In genomic region chr4:168839758-168840385, GRCh38 we compare ENCODE assay signal across 11 cellular contexts.
A peak's percentile ranks its signal among the peaks of the same experiment; 100 is the strongest.
DNase-seq lines count a peak whose midpoint lies in the region; ATAC-seq, FAIRE-seq and TF ChIP-seq lines count a peak whose summit lies in the region.
"Had no signal": no experiment of that assay in that cellular context is flagged by ENCODE, and none has a peak within 500 bp of the region (broad histone marks: within the 10 kb centered on the region; RNA-seq: fewer than 3 reads in every experiment).

No MANE protein-coding gene starts in this region.

- no peak for FAIRE-seq in astrocyte (lab: Jason Lieb, UNC)

- H3K27ac ChIP-seq in astrocyte (ENCODE audit: low read depth, low read length), result no peak overlapping the region
- peak overlapping the region; percentile 77 for H3K27ac ChIP-seq in muscle layer of duodenum (ENCODE audit: low read length)
- H3K27ac ChIP-seq in thyroid gland, result peak overlapping the region in 2 of 3 donors; percentile 29 to 57
- H3K27ac ChIP-seq in CD8-positive, alpha-beta T cell (ENCODE audit: low read depth, low read length), result no peak overlapping the region
- H3K27ac ChIP-seq: neutrophil had no signal

- H3K27me3 ChIP-seq in astrocyte (ENCODE audit: insufficient read depth, low read length) (no peaks in the 10 kb centered on the region), muscle layer of duodenum (ENCODE audit: low read depth, low read length) (no peaks in the 10 kb centered on the region), thyroid gland (no peaks in the 10 kb centered on the region)
- H3K27me3 ChIP-seq in CD8-positive, alpha-beta T cell (ENCODE audit: insufficient read depth, low read length), result no peaks in the 10 kb centered on the region

- POLR2A ChIA-PET in CD8-positive, alpha-beta T cell (lab: Charles Lee), result interaction anchor here (0.7 kb wide), 1 partner anchor 9 kb away, joined by 3 read pairs; no protein-coding TSS in a partner anchor

- peaks cover 22% of the 10 kb centered on the region for H3K36me3 Mint-ChIP-seq in astrocyte (ENCODE audit: low read depth, unreplicated experiment)
- no peaks in the 10 kb centered on the region for H3K36me3 Mint-ChIP-seq in CD8-positive, alpha-beta T cell

- DNase-seq in astrocyte (ENCODE audit: low read depth), result no peak
- peak; percentile 43 for DNase-seq in fibroblast of the aortic adventitia (ENCODE audit: low read depth)
- no peak for DNase-seq in thyroid gland
- DNase-seq in cerebellar cortex (ENCODE audit: low spot score), result no peak
- DNase-seq in SIG-M5 treated with dmso at 0.1 percent for 504 hours (lab: John Stamatoyannopoulos, UW; ENCODE audit: unreplicated experiment), result no peak
- DNase-seq in stimulated activated naive CD4-positive, alpha-beta T cell treated with Interleukin-2 at 50 U/mL for 16 hours (lab: John Stamatoyannopoulos, UW), result no peak
- DNase-seq in CD8-positive, alpha-beta T cell, result no peak
- DNase-seq: activated CD8-positive, alpha-beta memory T cell treated with anti-CD3 and anti-CD28 coated beads, Interleukin-2, amount 50 U/mL, for 4 hours had no signal

- peaks cover 99% of the 10 kb centered on the region for H3K79me2 ChIP-seq in astrocyte (ENCODE audit: insufficient read depth, low read length)

- H3K27me3 Mint-ChIP-seq in astrocyte (ENCODE audit: low read depth, unreplicated experiment), result no peaks in the 10 kb centered on the region
- H3K27me3 Mint-ChIP-seq in CD8-positive, alpha-beta T cell (ENCODE audit: low read depth), result peaks cover 28% of the 10 kb centered on the region

- H3K36me3 ChIP-seq in astrocyte (ENCODE audit: insufficient read depth, low read length) (peaks cover 31% of the 10 kb centered on the region), muscle layer of duodenum (ENCODE audit: control insufficient read depth in 1 of 2, insufficient read depth in 2 of 2, low read length in 2 of 2) (peaks cover 3 to 12% of the 10 kb centered on the region in 2 donors), thyroid gland (no peaks in the 10 kb centered on the region)
- no peaks in the 10 kb centered on the region for H3K36me3 ChIP-seq in CD8-positive, alpha-beta T cell (ENCODE audit: insufficient read depth, low read length)
- H3K36me3 ChIP-seq: neutrophil had no signal

- no peaks in the 10 kb centered on the region for H3K9me3 Mint-ChIP-seq in astrocyte (ENCODE audit: unreplicated experiment)
- no peaks in the 10 kb centered on the region for H3K9me3 Mint-ChIP-seq in CD8-positive, alpha-beta T cell
- H3K9me3 Mint-ChIP-seq: stimulated activated naive CD8-positive, alpha-beta T cell treated with anti-CD3 and anti-CD28 coated beads, Interleukin-15, Interleukin-2, amounts not matched to agents 100 ng/mL and 50 ng/mL, for 24 hours had no signal

- intact Hi-C loops in thyroid gland (cut with DNase I), result loop anchor here (10.0 kb wide), 1 partner anchor 125 kb away; no protein-coding TSS in a partner anchor
- intact Hi-C loops in CD8-positive, alpha-beta T cell (cut with DNase I, micrococcal nuclease), result no loop called here

- no peak overlapping the region for H3K4me2 ChIP-seq in astrocyte (ENCODE audit: low read length)

- no peak for TF ChIP-seq POLR2A in thyroid gland (IDR thresholded peaks at IDR 0.05)

- H3K4me1 Mint-ChIP-seq in astrocyte (ENCODE audit: low read depth, unreplicated experiment), result peaks cover 74% of the 10 kb centered on the region
- H3K4me1 Mint-ChIP-seq in CD8-positive, alpha-beta T cell (ENCODE audit: low read depth), result no peaks in the 10 kb centered on the region

- no peak overlapping the region for H3K4me3 ChIP-seq in astrocyte (ENCODE audit: insufficient read depth, low read depth, low read length)
- no peak overlapping the region for H3K4me3 ChIP-seq in fibroblast of the aortic adventitia (ENCODE audit: low read depth, low read length)
- no peak overlapping the region for H3K4me3 ChIP-seq in muscle layer of duodenum (ENCODE audit: low read depth in 1 of 2, low read length in 2 of 2)
- H3K4me3 ChIP-seq in thyroid gland (replicated peaks in 1 of 3), result no peak overlapping the region
- no peak overlapping the region for H3K4me3 ChIP-seq in CD8-positive, alpha-beta T cell (ENCODE audit: low read depth, low read length)

- 72 to 75% methylated on average over 3 of the region's 3 CpGs for WGBS in thyroid gland, 2 donors

- H3K9ac ChIP-seq in astrocyte (ENCODE audit: low read length), result no peak overlapping the region

- H2AFZ ChIP-seq in astrocyte (ENCODE audit: low read depth, low read length), result no peak overlapping the region

- H4K20me1 ChIP-seq in astrocyte (ENCODE audit: insufficient read depth, low read length), result peaks cover 100% of the 10 kb centered on the region

- no peak overlapping the region for H3K4me3 Mint-ChIP-seq in astrocyte (ENCODE audit: unreplicated experiment)
- no peak overlapping the region for H3K4me3 Mint-ChIP-seq in CD8-positive, alpha-beta T cell
- H3K4me3 Mint-ChIP-seq: stimulated activated naive CD8-positive, alpha-beta T cell treated with anti-CD3 and anti-CD28 coated beads, Interleukin-15, Interleukin-2, amounts not matched to agents 100 ng/mL and 50 ng/mL, for 24 hours had no signal

- ATAC-seq in CD8-positive, alpha-beta T cell, result no peak

- H3K4me1 ChIP-seq in astrocyte (ENCODE audit: insufficient read depth, low read length) (peaks cover 44% of the 10 kb centered on the region), muscle layer of duodenum (ENCODE audit: control insufficient read depth in 1 of 2, insufficient read depth in 2 of 2, low read length in 2 of 2) (peaks cover 10 to 62% of the 10 kb centered on the region in 2 donors), thyroid gland (peaks cover 2 to 18% of the 10 kb centered on the region in 2 donors)
- no peaks in the 10 kb centered on the region for H3K4me1 ChIP-seq in CD8-positive, alpha-beta T cell (ENCODE audit: insufficient read depth, low read length)

- CTCF ChIA-PET in CD8-positive, alpha-beta T cell (lab: Charles Lee), result no interaction called here

- no peak for TF ChIP-seq CTCF in astrocyte (IDR thresholded peaks at IDR 0.05; ENCODE audit: insufficient read depth, low read depth, low read length)
- TF ChIP-seq CTCF in fibroblast of the aortic adventitia (IDR thresholded peaks at IDR 0.05; ENCODE audit: insufficient read depth, low read length), result no peak
- no peak for TF ChIP-seq CTCF in thyroid gland (IDR thresholded peaks at IDR 0.05)
- TF ChIP-seq CTCF in CD8-positive, alpha-beta T cell (IDR thresholded peaks at IDR 0.05), result no peak

- peak overlapping the region; percentile 11 for H3K27ac Mint-ChIP-seq in astrocyte (ENCODE audit: unreplicated experiment)
- no peak overlapping the region for H3K27ac Mint-ChIP-seq in CD8-positive, alpha-beta T cell
- H3K27ac Mint-ChIP-seq: stimulated activated naive CD8-positive, alpha-beta T cell treated with anti-CD3 and anti-CD28 coated beads, Interleukin-15, Interleukin-2, amounts not matched to agents 100 ng/mL and 50 ng/mL, for 24 hours had no signal

- H3K9me3 ChIP-seq in astrocyte (ENCODE audit: insufficient read depth, low read depth, low read length) (no peaks in the 10 kb centered on the region), muscle layer of duodenum (ENCODE audit: control insufficient read depth in 1 of 2, low read length in 2 of 2) (no peaks in the 10 kb centered on the region), thyroid gland (no peaks in the 10 kb centered on the region)
- no peaks in the 10 kb centered on the region for H3K9me3 ChIP-seq in CD8-positive, alpha-beta T cell (ENCODE audit: low read length)
- H3K9me3 ChIP-seq: neutrophil had no signal

Comparison
In these comparisons a context has a peak if more than half of its experiments do, and no peak if none do; other contexts are left out.
1. H3K27ac ChIP-seq: peak in muscle layer of duodenum (single experiment) and thyroid gland (2 of 3); none in astrocyte (single experiment) and CD8-positive, alpha-beta T cell (single experiment).